In genomic region chr10:14738011-14738510, GRCh38 we compare ENCODE assay signal across 14 cellular contexts.
"Had no signal": no experiment of that assay in that cellular context is flagged by ENCODE, and none has a peak within 500 bp of the region (broad histone marks: within the 10 kb centered on the region; RNA-seq: fewer than 3 reads in every experiment).

No MANE protein-coding gene starts in this region.

- H3K27me3 ChIP-seq: neutrophil had no signal

- H3K9me3 ChIP-seq: neutrophil had no signal

- H3K4me3 ChIP-seq: lung, smooth muscle cell had no signal

- H3K9me3 Mint-ChIP-seq: central memory CD8-positive, alpha-beta T cell had no signal

- H3K27me3 Mint-ChIP-seq: central memory CD8-positive, alpha-beta T cell; naive thymus-derived CD8-positive, alpha-beta T cell; type B pancreatic cell had no signal

- ATAC-seq: activated CD8-positive, alpha-beta T cell treated with anti-CD3 and anti-CD28 coated beads, Interleukin-2, amount 10 ng/mL, durations not matched to agents 7 days and 5 days; naive thymus-derived CD8-positive, alpha-beta T cell; right cardiac atrium had no signal

- H3K36me3 ChIP-seq: neutrophil had no signal

- H3K4me3 Mint-ChIP-seq: activated CD8-positive, alpha-beta T cell treated with anti-CD3 and anti-CD28 coated beads, Interleukin-2, amount 10 ng/mL, durations not matched to agents 7 days and 5 days; activated T-helper 1 cell treated with anti-CD3 and anti-CD28 coated beads, Interleukin-12 subunit alpha, Interleukin-12 subunit beta, Interleukin-2, Interleukin-4 antibody, amounts not matched to agents 30 ng/mL and 10 ng/mL and 1 ng/mL, durations not matched to agents 14 hours and 24 hours and 36 hours; central memory CD8-positive, alpha-beta T cell; endodermal cell; naive thymus-derived CD8-positive, alpha-beta T cell; type B pancreatic cell had no signal

- DNase-seq: activated CD4-positive, alpha-beta T cell treated with anti-CD3 and anti-CD28 coated beads for 48 hours; activated CD8-positive, alpha-beta T cell treated with anti-CD3 and anti-CD28 coated beads, Interleukin-2, amount 10 ng/mL, durations not matched to agents 7 days and 5 days; activated naive CD4-positive, alpha-beta T cell; dermis blood vessel endothelial cell; endodermal cell; naive thymus-derived CD8-positive, alpha-beta T cell; right cardiac atrium; T-helper 9 cell had no signal

- H3K27ac Mint-ChIP-seq: activated CD8-positive, alpha-beta T cell treated with anti-CD3 and anti-CD28 coated beads, Interleukin-2, amount 10 ng/mL, durations not matched to agents 7 days and 5 days; activated T-helper 1 cell treated with anti-CD3 and anti-CD28 coated beads, Interleukin-12 subunit alpha, Interleukin-12 subunit beta, Interleukin-2, Interleukin-4 antibody, amounts not matched to agents 30 ng/mL and 10 ng/mL and 1 ng/mL, durations not matched to agents 14 hours and 24 hours and 36 hours; endodermal cell; type B pancreatic cell had no signal

- H3K27ac ChIP-seq: neutrophil had no signal

- H3K36me3 Mint-ChIP-seq: naive thymus-derived CD8-positive, alpha-beta T cell; type B pancreatic cell had no signal
